32 cellular contexts compared by ENCODE assay signal in the genomic region with DNA sequence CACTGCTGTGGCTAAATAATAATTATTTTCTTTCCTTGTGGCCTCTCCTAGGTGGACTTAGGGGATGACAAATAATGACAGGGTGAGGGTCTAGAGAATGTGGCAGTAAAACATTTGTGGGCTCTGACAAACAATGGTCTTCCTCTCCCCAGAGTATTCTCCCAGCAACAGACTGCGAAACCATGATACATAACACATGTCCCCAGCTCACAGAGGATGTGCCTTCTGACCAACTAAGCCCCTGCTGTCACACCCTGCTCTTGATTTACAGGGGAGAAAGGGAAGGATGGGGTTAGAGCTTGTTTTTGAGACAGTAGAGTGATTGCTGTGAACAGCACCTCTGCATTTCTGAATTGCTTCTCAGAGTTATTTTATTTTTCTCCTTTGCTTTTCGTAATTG.
"Had no signal": no experiment of that assay in that cellular context is flagged by ENCODE, and none has a peak within 500 bp of the region (broad histone marks: within the 10 kb centered on the region; RNA-seq: fewer than 3 reads in every experiment).

No MANE protein-coding gene starts in this region.

- H3K27ac ChIP-seq: left lung, lower lobe of right lung, neutrophil, ovary, skin epidermis, tibial artery had no signal

- H3K4me3 Mint-ChIP-seq: activated CD4-positive, alpha-beta memory T cell treated with anti-CD3 and anti-CD28 coated beads, Interleukin-2, amount 10 ng/mL, durations not matched to agents 7 days and 5 days; activated CD4-positive, alpha-beta T cell treated with anti-CD3 and anti-CD28 coated beads, Interleukin-2, amount 10 ng/mL, durations not matched to agents 7 days and 5 days; activated naive CD4-positive, alpha-beta T cell treated with anti-CD3 and anti-CD28 coated beads, Interleukin-2, amount 50 U/mL, for 24 hours; activated naive CD8-positive, alpha-beta T cell treated with anti-CD3 and anti-CD28 coated beads, Interleukin-2, amount 50 U/mL, for 24 hours; activated T-cell treated with anti-CD3 and anti-CD28 coated beads, Interleukin-2, amount 50 U/mL, for 24 hours; effector memory CD8-positive, alpha-beta T cell; naive thymus-derived CD8-positive, alpha-beta T cell; stimulated activated effector memory CD8-positive, alpha-beta T cell treated with anti-CD3 and anti-CD28 coated beads, Interleukin-12 subunit alpha, Interleukin-12 subunit beta, amount 100 ng/mL, for 72 hours; stimulated activated naive CD8-positive, alpha-beta T cell treated with anti-CD3 and anti-CD28 coated beads, Interleukin-15, amount 100 ng/mL, for 72 hours; T-helper 17 cell; WTC11 had no signal

- H3K4me1 Mint-ChIP-seq: activated CD4-positive, alpha-beta memory T cell treated with anti-CD3 and anti-CD28 coated beads, Interleukin-2, amount 10 ng/mL, durations not matched to agents 7 days and 5 days; activated CD4-positive, alpha-beta T cell treated with anti-CD3 and anti-CD28 coated beads, Interleukin-2, amount 10 ng/mL, durations not matched to agents 7 days and 5 days; activated naive CD4-positive, alpha-beta T cell treated with anti-CD3 and anti-CD28 coated beads, Interleukin-2, amount 50 U/mL, for 24 hours; activated naive CD8-positive, alpha-beta T cell treated with anti-CD3 and anti-CD28 coated beads, Interleukin-2, amount 50 U/mL, for 24 hours; naive thymus-derived CD8-positive, alpha-beta T cell; stimulated activated effector memory CD8-positive, alpha-beta T cell treated with anti-CD3 and anti-CD28 coated beads, Interleukin-12 subunit alpha, Interleukin-12 subunit beta, amount 100 ng/mL, for 72 hours; stimulated activated naive CD8-positive, alpha-beta T cell treated with anti-CD3 and anti-CD28 coated beads, Interleukin-15, amount 100 ng/mL, for 72 hours; T-helper 17 cell had no signal

- H3K36me3 ChIP-seq: ovary had no signal

- H3K27me3 Mint-ChIP-seq: activated naive CD8-positive, alpha-beta T cell treated with anti-CD3 and anti-CD28 coated beads, Interleukin-2, amount 50 U/mL, for 24 hours had no signal

- H3K9me3 Mint-ChIP-seq: activated CD4-positive, alpha-beta memory T cell treated with anti-CD3 and anti-CD28 coated beads, Interleukin-2, amount 10 ng/mL, durations not matched to agents 7 days and 5 days; activated CD4-positive, alpha-beta T cell treated with anti-CD3 and anti-CD28 coated beads, Interleukin-2, amount 10 ng/mL, durations not matched to agents 7 days and 5 days; activated naive CD4-positive, alpha-beta T cell treated with anti-CD3 and anti-CD28 coated beads, Interleukin-2, amount 50 U/mL, for 24 hours; activated naive CD8-positive, alpha-beta T cell treated with anti-CD3 and anti-CD28 coated beads, Interleukin-2, amount 50 U/mL, for 24 hours; activated T-cell treated with anti-CD3 and anti-CD28 coated beads, Interleukin-2, amount 50 U/mL, for 24 hours; effector memory CD8-positive, alpha-beta T cell; naive thymus-derived CD8-positive, alpha-beta T cell; stimulated activated effector memory CD8-positive, alpha-beta T cell treated with anti-CD3 and anti-CD28 coated beads, Interleukin-12 subunit alpha, Interleukin-12 subunit beta, amount 100 ng/mL, for 72 hours; stimulated activated naive CD8-positive, alpha-beta T cell treated with anti-CD3 and anti-CD28 coated beads, Interleukin-15, amount 100 ng/mL, for 72 hours had no signal

- DNase-seq: activated CD4-positive, alpha-beta memory T cell treated with anti-CD3 and anti-CD28 coated beads, Interleukin-2, amount 10 ng/mL, durations not matched to agents 7 days and 5 days; activated CD4-positive, alpha-beta T cell treated with anti-CD3 and anti-CD28 coated beads for 1 hour; activated CD4-positive, alpha-beta T cell treated with anti-CD3 and anti-CD28 coated beads, Interleukin-2, amount 10 ng/mL, durations not matched to agents 7 days and 5 days; activated CD8-positive, alpha-beta memory T cell treated with anti-CD3 and anti-CD28 coated beads, Interleukin-2, amount 50 U/mL, for 48 hours; activated naive CD8-positive, alpha-beta T cell treated with anti-CD3 and anti-CD28 coated beads, Interleukin-2, amount 50 U/mL, for 24 hours; activated T-cell treated with anti-CD3 and anti-CD28 coated beads, Interleukin-2, amount 50 U/mL, for 24 hours; amygdala; caudate nucleus; cortex of kidney; effector memory CD8-positive, alpha-beta T cell; foreskin fibroblast; heart right ventricle; kidney glomerular epithelial cell; left lung; lower lobe of right lung; mesenchymal stem cell; naive thymus-derived CD8-positive, alpha-beta T cell; ovary; retina; stimulated activated CD4-positive, alpha-beta T cell treated with anti-CD3 and anti-CD28 coated beads, Interleukin-12 subunit alpha, Interleukin-12 subunit beta, amount 100 ng/mL, for 4 hours; stimulated activated CD4-positive, alpha-beta T cell treated with anti-CD3 and anti-CD28 coated beads, Interleukin-4, amount 100 ng/mL, for 1 hour; stimulated activated naive CD8-positive, alpha-beta T cell treated with anti-CD3 and anti-CD28 coated beads, Interleukin-15, amount 100 ng/mL, for 72 hours; substantia nigra; T-helper 17 cell; T1000; tibial artery had no signal

- H3K27ac Mint-ChIP-seq: activated CD4-positive, alpha-beta memory T cell treated with anti-CD3 and anti-CD28 coated beads, Interleukin-2, amount 10 ng/mL, durations not matched to agents 7 days and 5 days; activated CD4-positive, alpha-beta T cell treated with anti-CD3 and anti-CD28 coated beads, Interleukin-2, amount 10 ng/mL, durations not matched to agents 7 days and 5 days; activated naive CD4-positive, alpha-beta T cell treated with anti-CD3 and anti-CD28 coated beads, Interleukin-2, amount 50 U/mL, for 24 hours; activated naive CD8-positive, alpha-beta T cell treated with anti-CD3 and anti-CD28 coated beads, Interleukin-2, amount 50 U/mL, for 24 hours; activated T-cell treated with anti-CD3 and anti-CD28 coated beads, Interleukin-2, amount 50 U/mL, for 24 hours; effector memory CD8-positive, alpha-beta T cell; progenitor cell of endocrine pancreas; stimulated activated effector memory CD8-positive, alpha-beta T cell treated with anti-CD3 and anti-CD28 coated beads, Interleukin-12 subunit alpha, Interleukin-12 subunit beta, amount 100 ng/mL, for 72 hours; stimulated activated naive CD8-positive, alpha-beta T cell treated with anti-CD3 and anti-CD28 coated beads, Interleukin-15, amount 100 ng/mL, for 72 hours; T-helper 17 cell; WTC11 had no signal

- H3K4me1 ChIP-seq: left lung, lower lobe of right lung had no signal

- H3K4me3 ChIP-seq: heart right ventricle, left lung, lower lobe of right lung, ovary, skin epidermis, tibial artery had no signal

- H3K36me3 Mint-ChIP-seq: activated naive CD4-positive, alpha-beta T cell treated with anti-CD3 and anti-CD28 coated beads, Interleukin-2, amount 50 U/mL, for 24 hours; naive thymus-derived CD8-positive, alpha-beta T cell; stimulated activated effector memory CD8-positive, alpha-beta T cell treated with anti-CD3 and anti-CD28 coated beads, Interleukin-12 subunit alpha, Interleukin-12 subunit beta, amount 100 ng/mL, for 72 hours; WTC11 had no signal

- H3K27me3 ChIP-seq: heart right ventricle, left lung, neutrophil, ovary, tibial artery had no signal

- H3K9me3 ChIP-seq: left lung, lower lobe of right lung, neutrophil, ovary, tibial artery had no signal
